In the genomic region with DNA sequence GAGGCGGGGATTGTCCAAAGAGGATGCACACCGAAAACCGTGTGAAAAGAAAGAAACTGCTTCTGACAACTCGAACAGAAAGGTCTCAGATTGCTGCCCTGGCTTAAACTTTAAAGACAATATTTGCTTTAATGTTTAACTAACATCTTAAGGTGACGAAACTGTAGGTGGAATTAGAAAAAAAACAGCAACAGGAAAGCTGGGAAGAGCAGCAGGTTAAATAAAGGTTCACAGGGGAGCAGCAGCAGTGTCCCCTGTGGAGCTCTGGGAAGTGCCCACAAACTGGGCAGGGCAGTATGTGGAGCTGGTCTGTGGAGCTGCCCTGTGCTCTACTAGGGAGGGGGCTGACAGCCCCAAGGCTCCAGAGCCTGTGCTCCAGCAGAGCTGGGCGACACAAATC, we compare ENCODE assay signal across 30 cellular contexts. TPM values are rescaled to one million over a fixed set of nuclear protein-coding genes. Genes with fewer than 3 reads are reported as not detected.
DNase-seq lines count a peak whose midpoint lies in the region; ATAC-seq and TF ChIP-seq lines count a peak whose summit lies in the region.
"Had no signal": no experiment of that assay in that cellular context is flagged by ENCODE, and none has a peak within 500 bp of the region (broad histone marks: within the 10 kb centered on the region; RNA-seq: fewer than 3 reads in every experiment).

No MANE protein-coding gene starts in this region.

- H3K56ac ChIP-seq in H9 (ENCODE audit: insufficient read length, low read depth, low read length) = no peak overlapping the region

- no peak overlapping the region for H2BK12ac ChIP-seq in H9 (ENCODE audit: insufficient read length, low read depth, low read length)

- no peak for TF ChIP-seq CTCF in H9 (conservative IDR thresholded peaks at IDR 0.05)
- no peak for TF ChIP-seq CTCF in left lung (IDR thresholded peaks at IDR 0.05)
- TF ChIP-seq CTCF in esophagus muscularis mucosa (IDR thresholded peaks at IDR 0.05) = no peak

- no peak overlapping the region for H3K18ac ChIP-seq in H9 (ENCODE audit: insufficient read length, low read depth, low read length)

- peaks cover 0 to 91% of the 10 kb centered on the region in 2 donors for H3K36me3 ChIP-seq in left lung
- peaks cover 13 to 90% (median 81%) of the 10 kb centered on the region in 4 donors for H3K36me3 ChIP-seq in esophagus muscularis mucosa

- H3T11ph ChIP-seq in H9 (ENCODE audit: low read length) = no peak overlapping the region

- no peak overlapping the region for H2BK15ac ChIP-seq in H9 (ENCODE audit: low read depth, low read length)

- H3K9ac ChIP-seq in H9 (ENCODE audit: extremely low read depth, insufficient read length, low read length) = no peak overlapping the region
- H3K9ac ChIP-seq: BLaER1 treated with 17β-estradiol and CSF1 and Interleukin-3, amounts not matched to agents 10 nM and 100 nM; KMS-11 had no signal

- no peak for ATAC-seq in activated T-helper 17 cell treated with anti-CD3 and anti-CD28 coated beads, Interleukin-2, amount 50 U/mL, for 72 hours (replicated peaks)
- peak; percentile 66 for ATAC-seq in left lung
- ATAC-seq in activated CD4-positive, alpha-beta T cell treated with anti-CD3 and anti-CD28 coated beads for 36 hours = no peak
- no peak for ATAC-seq in HG02588 (IDR thresholded peaks at IDR 0.05; ENCODE audit: unreplicated experiment)
- ATAC-seq: activated CD8-positive, alpha-beta T cell treated with anti-CD3 and anti-CD28 coated beads for 36 hours; left ventricle myocardium superior; naive thymus-derived CD4-positive, alpha-beta T cell; PC-3; psoas muscle; Right ventricle myocardium inferior had no signal

- H4K91ac ChIP-seq in H9 (ENCODE audit: insufficient read length, low read depth, low read length) = no peak overlapping the region

- no peak for DNase-seq in H9
- DNase-seq in left lung = no peak
- peak; percentile 72 for DNase-seq in renal cortical epithelial cell (ENCODE audit: low read depth)
- DNase-seq in esophagus muscularis mucosa (ENCODE audit: extremely low spot score) = no peak
- DNase-seq in activated CD4-positive, alpha-beta T cell treated with anti-CD3 and anti-CD28 coated beads for 36 hours = no peak
- DNase-seq: activated CD4-positive, alpha-beta T cell treated with anti-CD3 and anti-CD28 coated beads for 1 hour; activated CD8-positive, alpha-beta memory T cell treated with anti-CD3 and anti-CD28 coated beads, Interleukin-2, amount 50 U/mL, for 48 hours; activated CD8-positive, alpha-beta T cell treated with anti-CD3 and anti-CD28 coated beads for 36 hours; activated effector memory CD4-positive, alpha-beta T cell treated with Interleukin-2 at 50 U/mL for 16 hours; activated naive CD8-positive, alpha-beta T cell treated with anti-CD3 and anti-CD28 coated beads for 36 hours; anterior cingulate cortex; hypothalamus; left ventricle myocardium superior; midbrain; naive thymus-derived CD4-positive, alpha-beta T cell; NCI-H1436 treated with DMSO at 0.1 percent for 48 hours; NCI-H226; NCI-H526 treated with DMSO at 0.1 percent for 48 hours; nucleus accumbens; PC-3; psoas muscle; stimulated activated CD4-positive, alpha-beta T cell treated with anti-CD3 and anti-CD28 coated beads, Interleukin-15, amount 100 ng/mL, for 24 hours; stimulated activated CD4-positive, alpha-beta T cell treated with anti-CD3 and anti-CD28 coated beads, Interleukin-4, amount 100 ng/mL, for 4 hours; T-helper 2 cell had no signal

- H3K14ac ChIP-seq in H9 (ENCODE audit: insufficient read depth, low read length) = no peak overlapping the region

- H3K4me3 ChIP-seq in left lung = no peak overlapping the region
- H3K4me3 ChIP-seq in esophagus muscularis mucosa = no peak overlapping the region
- H3K4me3 ChIP-seq: BLaER1 treated with 17β-estradiol and CSF1 and Interleukin-3, amounts not matched to agents 10 nM and 100 nM; psoas muscle; tibial nerve had no signal

- H3K79me2 ChIP-seq in H9 (ENCODE audit: insufficient read depth, low read length) = no peaks in the 10 kb centered on the region

- H3K27ac ChIP-seq in H9 (ENCODE audit: insufficient read length, low read depth, low read length) = no peak overlapping the region
- no peak overlapping the region for H3K27ac ChIP-seq in left lung
- no peak overlapping the region for H3K27ac ChIP-seq in esophagus muscularis mucosa (replicated peaks in 1 of 4)
- H3K27ac ChIP-seq: BLaER1 treated with 17β-estradiol and CSF1 and Interleukin-3, amounts not matched to agents 10 nM and 100 nM; KMS-11; psoas muscle; tibial nerve had no signal

- TF ChIP-seq POLR2A in esophagus muscularis mucosa (IDR thresholded peaks at IDR 0.05; ENCODE audit: low read depth) = no peak

- no peak overlapping the region for H2BK20ac ChIP-seq in H9 (ENCODE audit: low read depth, low read length, poor library complexity, severe bottlenecking)

- H3K4me2 ChIP-seq in H9 (ENCODE audit: insufficient read depth, insufficient read length, low read length) = no peak overlapping the region
- H3K4me2 ChIP-seq: BLaER1 treated with 17β-estradiol and CSF1 and Interleukin-3, amounts not matched to agents 10 nM and 100 nM; KMS-11 had no signal

- H3K23ac ChIP-seq in H9 (ENCODE audit: insufficient read length, low read depth, low read length) = no peak overlapping the region

- no peak for TF ChIP-seq EP300 in esophagus muscularis mucosa (IDR thresholded peaks at IDR 0.05)

- no peaks in the 10 kb centered on the region for H4K20me1 ChIP-seq in H9 (ENCODE audit: control insufficient read depth, insufficient read depth, insufficient read length)

- no peak overlapping the region for H2AK5ac ChIP-seq in H9 (ENCODE audit: insufficient read length, low read length)

- whole genome bisulfite sequencing in H9 (ENCODE audit: extremely low coverage, insufficient read length, low lambda C conversion rate) = no CpG with 5 or more reads among the region's 6 CpGs
- 96% methylated on average over 6 of the region's 6 CpGs for WGBS in esophagus muscularis mucosa

- peaks cover 16% of the 10 kb centered on the region for H3K4me1 ChIP-seq in H9 (ENCODE audit: insufficient read depth, low read length)
- H3K4me1 ChIP-seq in left lung = peaks cover 0 to 5% of the 10 kb centered on the region in 2 donors
- H3K4me1 ChIP-seq in esophagus muscularis mucosa = peaks cover 6 to 9% (median 8%) of the 10 kb centered on the region in 4 donors

- H4K8ac ChIP-seq in H9 (replicated peaks; ENCODE audit: insufficient read length, low read depth, low read length) = no peak overlapping the region

- H3K27me3 ChIP-seq in H9 (ENCODE audit: insufficient read depth, low read length) = no peaks in the 10 kb centered on the region
- H3K27me3 ChIP-seq in left lung = no peaks in the 10 kb centered on the region
- H3K27me3 ChIP-seq in esophagus muscularis mucosa = no peaks in the 10 kb centered on the region
- H3K27me3 ChIP-seq: BLaER1 treated with 17β-estradiol and CSF1 and Interleukin-3, amounts not matched to agents 10 nM and 100 nM; tibial nerve had no signal

- H2BK120ac ChIP-seq in H9 (ENCODE audit: low read depth, low read length, poor library complexity, severe bottlenecking) = no peak overlapping the region

- no peaks in the 10 kb centered on the region for H3K9me3 Mint-ChIP-seq in H9
- no peaks in the 10 kb centered on the region for H3K9me3 Mint-ChIP-seq in activated T-helper 17 cell treated with anti-CD3 and anti-CD28 coated beads, Interleukin-2, amount 50 U/mL, for 72 hours
- H3K9me3 Mint-ChIP-seq in activated CD4-positive, alpha-beta T cell treated with anti-CD3 and anti-CD28 coated beads for 36 hours (ENCODE audit: low read depth) = no peaks in the 10 kb centered on the region
- H3K9me3 Mint-ChIP-seq: activated CD8-positive, alpha-beta T cell treated with anti-CD3 and anti-CD28 coated beads for 36 hours; activated naive CD8-positive, alpha-beta T cell treated with anti-CD3 and anti-CD28 coated beads for 36 hours; naive thymus-derived CD4-positive, alpha-beta T cell had no signal

- H4K5ac ChIP-seq in H9 (ENCODE audit: insufficient read length, low read depth, low read length) = no peak overlapping the region

- no peaks in the 10 kb centered on the region for H3K9me3 ChIP-seq in H9 (ENCODE audit: control insufficient read depth, low read depth, low read length)
- H3K9me3 ChIP-seq in left lung = no peaks in the 10 kb centered on the region
- no peaks in the 10 kb centered on the region for H3K9me3 ChIP-seq in esophagus muscularis mucosa
- H3K9me3 ChIP-seq: BLaER1 treated with 17β-estradiol and CSF1 and Interleukin-3, amounts not matched to agents 10 nM and 100 nM; psoas muscle; tibial nerve had no signal

- H3K27me3 Mint-ChIP-seq in H9 (ENCODE audit: low read depth) = no peaks in the 10 kb centered on the region
- H3K27me3 Mint-ChIP-seq in activated T-helper 17 cell treated with anti-CD3 and anti-CD28 coated beads, Interleukin-2, amount 50 U/mL, for 72 hours = no peaks in the 10 kb centered on the region
- H3K27me3 Mint-ChIP-seq in activated CD4-positive, alpha-beta T cell treated with anti-CD3 and anti-CD28 coated beads for 36 hours = no peaks in the 10 kb centered on the region
- H3K27me3 Mint-ChIP-seq: activated CD8-positive, alpha-beta T cell treated with anti-CD3 and anti-CD28 coated beads for 36 hours; activated naive CD8-positive, alpha-beta T cell treated with anti-CD3 and anti-CD28 coated beads for 36 hours; naive thymus-derived CD4-positive, alpha-beta T cell had no signal

- CTCF ChIA-PET in activated CD4-positive, alpha-beta T cell treated with anti-CD3 and anti-CD28 coated beads for 36 hours (lab: Charles Lee) = interaction anchor here (1.4 to 3.4 kb wide), 2 partner anchors 14 to 35 kb away, joined by 4 to 11 read pairs; no protein-coding TSS in a partner anchor

- no peak overlapping the region for H2AFZ ChIP-seq in H9 (ENCODE audit: low read length)

- intact Hi-C loops in left lung (cut with DNase I) = no loop called here
- intact Hi-C loops in esophagus muscularis mucosa (cut with DNase I) = loop anchor here (10.0 kb wide), 1 partner anchor 227 kb away; no protein-coding TSS in a partner anchor
- intact Hi-C loops in activated CD4-positive, alpha-beta T cell treated with anti-CD3 and anti-CD28 coated beads for 36 hours (cut with DNase I, micrococcal nuclease) = loop anchor here in 1 of 2 experiments (5.0 to 10.0 kb wide), 2 partner anchors 287 to 329 kb away; no protein-coding TSS in a partner anchor

- H3K79me1 ChIP-seq in H9 (ENCODE audit: insufficient read depth, low read depth, low read length, poor library complexity, severe bottlenecking) = no peaks in the 10 kb centered on the region

- no peak overlapping the region for H2BK5ac ChIP-seq in H9 (ENCODE audit: insufficient read length, low read length)

- H3K4ac ChIP-seq in H9 (ENCODE audit: low read depth, low read length) = no peak overlapping the region

- no peaks in the 10 kb centered on the region for H3K23me2 ChIP-seq in H9 (ENCODE audit: insufficient read length, low read depth, low read length, poor library complexity, severe bottlenecking)

- peaks cover 60 to 89% (median 85%) of the 10 kb centered on the region in 3 experiments for H3K36me3 Mint-ChIP-seq in H9 (ENCODE audit: insufficient read depth in 1 of 3, low read depth in 3 of 3)
- peaks cover 95% of the 10 kb centered on the region for H3K36me3 Mint-ChIP-seq in activated T-helper 17 cell treated with anti-CD3 and anti-CD28 coated beads, Interleukin-2, amount 50 U/mL, for 72 hours (ENCODE audit: low read depth)
- H3K36me3 Mint-ChIP-seq in activated CD4-positive, alpha-beta T cell treated with anti-CD3 and anti-CD28 coated beads for 36 hours (ENCODE audit: low read depth) = peaks cover 57% of the 10 kb centered on the region

- POLR2A ChIA-PET in activated CD4-positive, alpha-beta T cell treated with anti-CD3 and anti-CD28 coated beads for 36 hours (lab: Charles Lee) = interaction anchor here (0.7 kb wide), 2 partner anchors 142 to 840 kb away, joined by 3 to 4 read pairs; no protein-coding TSS in a partner anchor

- H3K27ac Mint-ChIP-seq in H9 = peak overlapping the region in 2 of 3 experiments; percentile 21 to 97; a peak in 4 of 7 replicates
- H3K27ac Mint-ChIP-seq in activated T-helper 17 cell treated with anti-CD3 and anti-CD28 coated beads, Interleukin-2, amount 50 U/mL, for 72 hours = peak overlapping the region; percentile 56
- no peak overlapping the region for H3K27ac Mint-ChIP-seq in activated CD4-positive, alpha-beta T cell treated with anti-CD3 and anti-CD28 coated beads for 36 hours
- H3K27ac Mint-ChIP-seq: activated CD8-positive, alpha-beta T cell treated with anti-CD3 and anti-CD28 coated beads for 36 hours; activated naive CD8-positive, alpha-beta T cell treated with anti-CD3 and anti-CD28 coated beads for 36 hours; naive thymus-derived CD4-positive, alpha-beta T cell had no signal

- H3K4me3 Mint-ChIP-seq in H9 = peak overlapping the region in 1 of 2 experiments; percentile 7; a peak in 1 of 5 replicates
- H3K4me3 Mint-ChIP-seq in activated T-helper 17 cell treated with anti-CD3 and anti-CD28 coated beads, Interleukin-2, amount 50 U/mL, for 72 hours = no peak overlapping the region
- no peak overlapping the region for H3K4me3 Mint-ChIP-seq in activated CD4-positive, alpha-beta T cell treated with anti-CD3 and anti-CD28 coated beads for 36 hours
- H3K4me3 Mint-ChIP-seq: activated CD8-positive, alpha-beta T cell treated with anti-CD3 and anti-CD28 coated beads for 36 hours; activated naive CD8-positive, alpha-beta T cell treated with anti-CD3 and anti-CD28 coated beads for 36 hours; naive thymus-derived CD4-positive, alpha-beta T cell had no signal

- H3K4me1 Mint-ChIP-seq in H9 = peaks cover 59 to 76% of the 10 kb centered on the region in 2 experiments
- peaks cover 5% of the 10 kb centered on the region for H3K4me1 Mint-ChIP-seq in activated T-helper 17 cell treated with anti-CD3 and anti-CD28 coated beads, Interleukin-2, amount 50 U/mL, for 72 hours
- peaks cover 4% of the 10 kb centered on the region for H3K4me1 Mint-ChIP-seq in activated CD4-positive, alpha-beta T cell treated with anti-CD3 and anti-CD28 coated beads for 36 hours

RNA-seq across cellular contexts. Expression of gene RUVBL1, which starts 25.4 kb away (rescaled TPM):
- total RNA-seq in H9 (2021) = 99.6 and 99.7 TPM in 2 replicates
- 10 to 100 TPM; 37.6 to 95.2 TPM for total RNA-seq in activated T-helper 17 cell treated with anti-CD3 and anti-CD28 coated beads, Interleukin-2, amount 50 U/mL, for 72 hours
- 10 to 100 TPM; 22.3 to 33.1 TPM for total RNA-seq in left lung
- 79.1 and 86.7 TPM in 2 replicates for total RNA-seq in renal cortical epithelial cell
- 10 to 100 TPM; 21.4 to 28.9 (median 23.8) TPM for total RNA-seq in esophagus muscularis mucosa
- 10 to 100 TPM; 97.0 to 99.9 TPM for total RNA-seq in activated CD4-positive, alpha-beta T cell treated with anti-CD3 and anti-CD28 coated beads for 36 hours

RNA-seq across cellular contexts. Expression of gene SEC61A1, which starts 46.0 kb away (rescaled TPM):
- total RNA-seq in H9 (2021) = 138 and 146 TPM in 2 replicates
- 100 to 1,000 TPM; 134 to 189 TPM for total RNA-seq in activated T-helper 17 cell treated with anti-CD3 and anti-CD28 coated beads, Interleukin-2, amount 50 U/mL, for 72 hours
- 100 to 1,000 TPM; 283 to 361 TPM for total RNA-seq in left lung
- total RNA-seq in renal cortical epithelial cell = 244 and 294 TPM in 2 replicates
- 100 to 1,000 TPM in 1 of 4 donors, 10 to 100 TPM in 3; 67.7 to 110 (median 89.6) TPM for total RNA-seq in esophagus muscularis mucosa
- total RNA-seq in activated CD4-positive, alpha-beta T cell treated with anti-CD3 and anti-CD28 coated beads for 36 hours = 100 to 1,000 TPM; 113 to 123 TPM

RNA-seq across cellular contexts. Expression of gene EEFSEC, which starts 55.0 kb away (rescaled TPM):
- total RNA-seq in H9 (2021) (9.5 and 10.2 TPM in 2 replicates), left lung (10 to 100 TPM; 11.5 to 13.4 TPM), renal cortical epithelial cell (1.6 and 7.6 TPM in 2 replicates), esophagus muscularis mucosa (10 to 100 TPM in 3 of 4 donors, 1 to 10 TPM in 1; 9.1 to 17.4 (median 15.8) TPM)
- 10 to 100 TPM; 10.5 to 12.8 TPM for total RNA-seq in activated T-helper 17 cell treated with anti-CD3 and anti-CD28 coated beads, Interleukin-2, amount 50 U/mL, for 72 hours
- total RNA-seq in activated CD4-positive, alpha-beta T cell treated with anti-CD3 and anti-CD28 coated beads for 36 hours = 10 to 100 TPM; 19.6 to 20.7 TPM
